In genomic region chr4:39464886-39465501, GRCh38 we compare ENCODE assay signal across 1 cellular context.
A peak's percentile ranks its signal among the peaks of the same experiment; 100 is the strongest.
TF ChIP-seq lines count a peak whose summit lies in the region.

No MANE protein-coding gene starts in this region.

TF ChIP-seq in SK-N-SH treated with all-trans-retinoic acid at 6 μM for 48 hours, 23 proteins besides CTCF, POLR2A, EP300 and RAD21 (continued from another document):
- TF ChIP-seq TSHZ2 (CRISPR knock-in tag; IDR thresholded peaks at IDR 0.05), result peak; percentile 33; the same call in 1 of the 2 replicates
- no peak for TF ChIP-seq OSR1 (CRISPR knock-in tag; IDR thresholded peaks at IDR 0.05)
- TF ChIP-seq BACH2 (CRISPR knock-in tag; IDR thresholded peaks at IDR 0.05; ENCODE audit: borderline replicate concordance), result peak; percentile 64; the same call in 1 of the 2 replicates
- no peak; the same call in 1 of the 2 replicates for TF ChIP-seq CSDC2 (CRISPR knock-in tag; IDR thresholded peaks at IDR 0.05)
- TF ChIP-seq, protein P1, sequence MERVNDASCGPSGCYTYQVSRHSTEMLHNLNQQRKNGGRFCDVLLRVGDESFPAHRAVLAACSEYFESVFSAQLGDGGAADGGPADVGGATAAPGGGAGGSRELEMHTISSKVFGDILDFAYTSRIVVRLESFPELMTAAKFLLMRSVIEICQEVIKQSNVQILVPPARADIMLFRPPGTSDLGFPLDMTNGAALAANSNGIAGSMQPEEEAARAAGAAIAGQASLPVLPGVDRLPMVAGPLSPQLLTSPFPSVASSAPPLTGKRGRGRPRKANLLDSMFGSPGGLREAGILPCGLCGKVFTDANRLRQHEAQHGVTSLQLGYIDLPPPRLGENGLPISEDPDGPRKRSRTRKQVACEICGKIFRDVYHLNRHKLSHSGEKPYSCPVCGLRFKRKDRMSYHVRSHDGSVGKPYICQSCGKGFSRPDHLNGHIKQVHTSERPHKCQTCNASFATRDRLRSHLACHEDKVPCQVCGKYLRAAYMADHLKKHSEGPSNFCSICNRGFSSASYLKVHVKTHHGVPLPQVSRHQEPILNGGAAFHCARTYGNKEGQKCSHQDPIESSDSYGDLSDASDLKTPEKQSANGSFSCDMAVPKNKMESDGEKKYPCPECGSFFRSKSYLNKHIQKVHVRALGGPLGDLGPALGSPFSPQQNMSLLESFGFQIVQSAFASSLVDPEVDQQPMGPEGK (CRISPR knock-in tag; IDR thresholded peaks at IDR 0.05; ENCODE audit: borderline replicate concordance), result no peak
- TF ChIP-seq, protein P2, sequence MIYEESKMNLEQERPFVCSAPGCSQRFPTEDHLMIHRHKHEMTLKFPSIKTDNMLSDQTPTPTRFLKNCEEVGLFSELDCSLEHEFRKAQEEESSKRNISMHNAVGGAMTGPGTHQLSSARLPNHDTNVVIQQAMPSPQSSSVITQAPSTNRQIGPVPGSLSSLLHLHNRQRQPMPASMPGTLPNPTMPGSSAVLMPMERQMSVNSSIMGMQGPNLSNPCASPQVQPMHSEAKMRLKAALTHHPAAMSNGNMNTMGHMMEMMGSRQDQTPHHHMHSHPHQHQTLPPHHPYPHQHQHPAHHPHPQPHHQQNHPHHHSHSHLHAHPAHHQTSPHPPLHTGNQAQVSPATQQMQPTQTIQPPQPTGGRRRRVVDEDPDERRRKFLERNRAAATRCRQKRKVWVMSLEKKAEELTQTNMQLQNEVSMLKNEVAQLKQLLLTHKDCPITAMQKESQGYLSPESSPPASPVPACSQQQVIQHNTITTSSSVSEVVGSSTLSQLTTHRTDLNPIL (CRISPR knock-in tag; IDR thresholded peaks at IDR 0.05; ENCODE audit: low read depth), result peak; percentile 88; the same call in 1 of the 2 replicates
- peak; percentile 90 for TF ChIP-seq TCF4 (CRISPR knock-in tag; IDR thresholded peaks at IDR 0.05; ENCODE audit: borderline replicate concordance)
- TF ChIP-seq TOX (CRISPR knock-in tag; IDR thresholded peaks at IDR 0.05; ENCODE audit: borderline replicate concordance), result no peak
- no peak for TF ChIP-seq GLIS3 (CRISPR knock-in tag; IDR thresholded peaks at IDR 0.05)
